10 cellular contexts compared by ENCODE assay signal in the genomic region with DNA sequence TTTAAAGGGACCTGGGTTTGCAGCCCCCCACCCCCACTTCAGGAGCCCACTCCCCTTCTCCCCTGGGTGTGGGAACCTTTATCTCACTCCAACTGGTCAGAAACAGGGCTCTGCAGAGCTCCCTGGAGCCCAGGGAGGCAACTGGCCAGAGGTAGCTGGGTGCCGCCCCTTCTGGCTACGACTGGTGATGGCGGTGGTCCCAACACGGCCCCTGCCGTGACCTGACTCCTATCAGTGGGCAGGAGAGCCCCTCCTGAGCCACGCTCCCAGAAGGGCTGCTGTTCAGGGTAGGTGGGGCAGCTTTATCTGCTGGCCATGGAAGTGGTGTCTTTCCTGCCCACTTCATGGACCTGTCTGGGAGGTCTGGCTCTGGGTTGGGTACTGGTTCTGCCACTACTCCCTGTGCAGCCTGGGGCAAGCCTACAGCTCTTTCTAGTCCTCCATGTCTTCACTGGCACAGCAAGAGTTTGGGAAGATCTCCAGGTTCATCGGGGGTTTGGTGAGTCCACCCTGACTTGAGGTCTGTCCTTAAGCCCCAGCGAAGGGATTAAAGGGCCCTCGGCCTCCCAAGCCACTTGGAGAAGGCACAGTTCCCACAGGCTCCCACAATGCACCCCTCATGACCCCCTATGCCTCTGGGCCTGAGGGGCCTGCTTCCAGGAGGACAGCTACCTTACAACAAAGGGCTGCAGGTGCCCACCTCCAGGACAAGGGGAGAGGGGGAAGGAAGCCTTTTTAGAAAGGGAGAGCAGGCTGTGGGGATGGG. TPM values are rescaled to one million over a fixed set of nuclear protein-coding genes. Genes with fewer than 3 reads are reported as not detected.
DNase-seq lines count a peak whose midpoint lies in the region; ATAC-seq and TF ChIP-seq lines count a peak whose summit lies in the region.
"Had no signal": no experiment of that assay in that cellular context is flagged by ENCODE, and none has a peak within 500 bp of the region (broad histone marks: within the 10 kb centered on the region; RNA-seq: fewer than 3 reads in every experiment).

No MANE protein-coding gene starts in this region.

- peak overlapping the region in 2 of 4 donors; percentile 37 to 69 for H3K4me3 Mint-ChIP-seq in IgD-negative memory B cell

- H3K27me3 Mint-ChIP-seq in IgD-negative memory B cell = no peaks in the 10 kb centered on the region

- no peak for ATAC-seq in lower lobe of right lung
- no peak for ATAC-seq in HG03045 (IDR thresholded peaks at IDR 0.05; ENCODE audit: unreplicated experiment)
- ATAC-seq in HG02938 (IDR thresholded peaks at IDR 0.05; ENCODE audit: unreplicated experiment) = no peak

- TF ChIP-seq EP300 in stomach (IDR thresholded peaks at IDR 0.05) = no peak

- H3K4me1 ChIP-seq in breast epithelium = peaks cover 7 to 41% of the 10 kb centered on the region in 2 donors
- H3K4me1 ChIP-seq in lower lobe of right lung = peaks cover 71% of the 10 kb centered on the region
- H3K4me1 ChIP-seq in stomach = peaks cover 35 to 55% (median 48%) of the 10 kb centered on the region in 4 donors

- no peaks in the 10 kb centered on the region for H3K9me3 Mint-ChIP-seq in IgD-negative memory B cell

- no peak for TF ChIP-seq POLR2A in breast epithelium (IDR thresholded peaks at IDR 0.05)
- no peak for TF ChIP-seq POLR2A in stomach (IDR thresholded peaks at IDR 0.05)

- H3K27ac ChIP-seq in breast epithelium (peak overlapping the region; percentile 99 to 100), lower lobe of right lung (peak overlapping the region; percentile 100), stomach (peak overlapping the region; percentile 98 to 100 (median 99))

- 48 to 64% (median 59%) methylated on average over 6 to 9 of the region's 9 CpGs for WGBS in stomach, 5 donors

- no peaks in the 10 kb centered on the region for H3K36me3 ChIP-seq in breast epithelium
- H3K36me3 ChIP-seq in lower lobe of right lung = peaks cover 9% of the 10 kb centered on the region
- H3K36me3 ChIP-seq in stomach = peaks cover 0 to 20% (median 18%) of the 10 kb centered on the region in 4 donors

- TF ChIP-seq CTCF in breast epithelium (IDR thresholded peaks at IDR 0.05) = no peak
- no peak for TF ChIP-seq CTCF in lower lobe of right lung (IDR thresholded peaks at IDR 0.05)
- no peak for TF ChIP-seq CTCF in stomach (IDR thresholded peaks at IDR 0.05)

- H3K27ac Mint-ChIP-seq in IgD-negative memory B cell = peak overlapping the region in 2 of 3 donors; percentile 80 to 100

- intact Hi-C loops in breast epithelium (cut with DNase I; ENCODE audit: low total_unique reads) (no loop called here), lower lobe of right lung (cut with DNase I) (no loop called here), stomach (cut with DNase I; ENCODE audit: low total_unique reads) (no loop called here)

- H3K4me3 ChIP-seq in breast epithelium (no peak overlapping the region), lower lobe of right lung (no peak overlapping the region), stomach (no peak overlapping the region)

- H3K9me3 ChIP-seq in breast epithelium (no peaks in the 10 kb centered on the region), lower lobe of right lung (no peaks in the 10 kb centered on the region), stomach (no peaks in the 10 kb centered on the region)

- H3K27me3 ChIP-seq in breast epithelium (no peaks in the 10 kb centered on the region), lower lobe of right lung (ENCODE audit: low read depth) (no peaks in the 10 kb centered on the region), stomach (no peaks in the 10 kb centered on the region)

- no peak for DNase-seq in breast epithelium (ENCODE audit: low spot score in 2 of 2)
- DNase-seq in lower lobe of right lung = no peak
- no peak for DNase-seq in stomach
- no peak for DNase-seq in GOT3 (lab: John Stamatoyannopoulos, UW)
- DNase-seq in 8988T = no peak
- DNase-seq: NCI-H2081 treated with DMSO at 0.1 percent for 48 hours, T1000 had no signal

- peaks cover 8 to 13% (median 9%) of the 10 kb centered on the region in 3 donors for H3K4me1 Mint-ChIP-seq in IgD-negative memory B cell

- peaks cover 3% of the 10 kb centered on the region for H3K36me3 Mint-ChIP-seq in IgD-negative memory B cell

RNA-seq across cellular contexts. Expression of gene SREBF1, which starts 5.5 kb away (rescaled TPM):
- polyA plus RNA-seq in IgD-negative memory B cell (9.1 TPM), stomach (10 to 100 TPM; 13.1 to 64.5 (median 17.2) TPM)
- total RNA-seq in breast epithelium (100 to 1,000 TPM in 1 of 3 donors, 10 to 100 TPM in 2; 39.0 to 119 (median 81.3) TPM), lower lobe of right lung (77.2 TPM), stomach (100 to 1,000 TPM in 3 of 5 donors, 10 to 100 TPM in 2; 18.9 to 207 (median 126) TPM)
